Comparison of ENCODE assay signal across 9 cellular contexts in genomic region chr1:202812176-202813026, GRCh38. TPM values are rescaled to one million over a fixed set of nuclear protein-coding genes. Genes with fewer than 3 reads are reported as not detected.
A peak's percentile ranks its signal among the peaks of the same experiment; 100 is the strongest.
DNase-seq lines count a peak whose midpoint lies in the region; ATAC-seq and TF ChIP-seq lines count a peak whose summit lies in the region.
"Had no signal": no experiment of that assay in that cellular context is flagged by ENCODE, and none has a peak within 500 bp of the region (broad histone marks: within the 10 kb centered on the region; RNA-seq: fewer than 3 reads in every experiment).

No MANE protein-coding gene starts in this region.

- H3K36me3 ChIP-seq in CD8-positive, alpha-beta memory T cell (ENCODE audit: insufficient read depth, low read length) = no peaks in the 10 kb centered on the region
- H3K36me3 ChIP-seq: adrenal gland had no signal

- no peaks in the 10 kb centered on the region for H3K9me3 Mint-ChIP-seq in CD8-positive, alpha-beta memory T cell
- no peaks in the 10 kb centered on the region for H3K9me3 Mint-ChIP-seq in effector memory CD8-positive, alpha-beta T cell
- H3K9me3 Mint-ChIP-seq in nephron progenitor cell = no peaks in the 10 kb centered on the region

- peaks cover 23 to 30% (median 29%) of the 10 kb centered on the region in 3 donors for H3K4me1 Mint-ChIP-seq in CD8-positive, alpha-beta memory T cell
- peaks cover 19 to 22% of the 10 kb centered on the region in 2 donors for H3K4me1 Mint-ChIP-seq in effector memory CD8-positive, alpha-beta T cell (ENCODE audit: low read depth in 2 of 2)
- H3K4me1 Mint-ChIP-seq in nephron progenitor cell = peaks cover 50% of the 10 kb centered on the region

- peaks cover 0 to 3% of the 10 kb centered on the region in 2 donors for H3K27me3 Mint-ChIP-seq in CD8-positive, alpha-beta memory T cell
- H3K27me3 Mint-ChIP-seq in effector memory CD8-positive, alpha-beta T cell = no peaks in the 10 kb centered on the region
- H3K27me3 Mint-ChIP-seq in nephron progenitor cell (ENCODE audit: low read depth, poor library complexity) = peaks cover 50% of the 10 kb centered on the region

- no peaks in the 10 kb centered on the region for H3K9me3 ChIP-seq in CD8-positive, alpha-beta memory T cell (ENCODE audit: low read length)
- H3K9me3 ChIP-seq: adrenal gland had no signal

- TF ChIP-seq CTCF in nephron progenitor cell (IDR thresholded peaks at IDR 0.05) = no peak

- POLR2A ChIA-PET in CD8-positive, alpha-beta memory T cell (lab: Charles Lee) = no interaction called here

- no peak for ATAC-seq in effector memory CD8-positive, alpha-beta T cell (replicated peaks)

- peak overlapping the region in 5 of 8 donors; percentile 27 to 55 (median 44) for H3K27ac Mint-ChIP-seq in CD8-positive, alpha-beta memory T cell
- H3K27ac Mint-ChIP-seq in effector memory CD8-positive, alpha-beta T cell = peak overlapping the region in 1 of 2 donors; percentile 87
- H3K27ac Mint-ChIP-seq in nephron progenitor cell = peak overlapping the region; percentile 71

- no peaks in the 10 kb centered on the region for H3K27me3 ChIP-seq in CD8-positive, alpha-beta memory T cell (ENCODE audit: insufficient read depth, low read length, poor library complexity, severe bottlenecking)
- H3K27me3 ChIP-seq: adrenal gland had no signal

- H3K4me3 ChIP-seq in CD8-positive, alpha-beta memory T cell (ENCODE audit: low read length) = peak overlapping the region; percentile 95

- CTCF ChIA-PET in CD8-positive, alpha-beta memory T cell (lab: Charles Lee) = no interaction called here

- peaks cover 0 to 8% (median 0%) of the 10 kb centered on the region in 3 donors for H3K36me3 Mint-ChIP-seq in CD8-positive, alpha-beta memory T cell
- peaks cover 10% of the 10 kb centered on the region for H3K36me3 Mint-ChIP-seq in effector memory CD8-positive, alpha-beta T cell (ENCODE audit: insufficient read depth)
- peaks cover 6% of the 10 kb centered on the region for H3K36me3 Mint-ChIP-seq in nephron progenitor cell (ENCODE audit: low read depth)

- H3K4me1 ChIP-seq in CD8-positive, alpha-beta memory T cell (ENCODE audit: insufficient read depth, low read length) = peaks cover 20% of the 10 kb centered on the region

- H3K27ac ChIP-seq in CD8-positive, alpha-beta memory T cell (ENCODE audit: low read depth, low read length) = no peak overlapping the region
- H3K27ac ChIP-seq: adrenal gland had no signal

- no peak for DNase-seq in CD8-positive, alpha-beta memory T cell
- DNase-seq in NCI-H226 (peak; percentile 26), nephron progenitor cell (no peak), middle frontal gyrus (ENCODE audit: extremely low spot score, low spot score) (no peak), NCI-H1930 (lab: John Stamatoyannopoulos, UW) (no peak), nucleus accumbens (lab: John Stamatoyannopoulos, UW) (no peak), T-helper 9 cell (no peak)
- no peak for DNase-seq in effector memory CD8-positive, alpha-beta T cell

- H3K4me3 Mint-ChIP-seq in CD8-positive, alpha-beta memory T cell = peak overlapping the region; percentile 55 to 97 (median 86)
- peak overlapping the region; percentile 83 to 85 for H3K4me3 Mint-ChIP-seq in effector memory CD8-positive, alpha-beta T cell
- peak overlapping the region; percentile 90 for H3K4me3 Mint-ChIP-seq in nephron progenitor cell

RNA-seq across cellular contexts. Expression of gene PCAT6, which starts 1.6 kb away (rescaled TPM):
- total RNA-seq in CD8-positive, alpha-beta memory T cell = under 1 TPM in 1 of 2 experiments, not detected in 1; 0.51 TPM
- 0.56 TPM for polyA plus RNA-seq in CD8-positive, alpha-beta memory T cell

RNA-seq across cellular contexts. Expression of gene KDM5B, which starts 4.2 kb away (rescaled TPM):
- total RNA-seq in CD8-positive, alpha-beta memory T cell = 10 to 100 TPM; 18.6 to 22.7 TPM
- 14.2 TPM for polyA plus RNA-seq in CD8-positive, alpha-beta memory T cell
